29 cellular contexts compared by ENCODE assay signal in genomic region chr6:38045701-38046305, GRCh38.
"Had no signal": no experiment of that assay in that cellular context is flagged by ENCODE, and none has a peak within 500 bp of the region (broad histone marks: within the 10 kb centered on the region; RNA-seq: fewer than 3 reads in every experiment).

No MANE protein-coding gene starts in this region.

- H3K27me3 Mint-ChIP-seq: stimulated activated memory B cell treated with anti-CD40 and anti-IgM and Interleukin-4, amounts not matched to agents 10 μg/mL and 1 μg/mL and 100 μg/mL, for 72 hours; stimulated activated naive B cell treated with anti-CD40 and anti-IgM and Interleukin-4, amounts not matched to agents 10 μg/mL and 1 μg/mL and 100 μg/mL, for 72 hours; stimulated activated naive CD8-positive, alpha-beta T cell treated with anti-CD3 and anti-CD28 coated beads, Interleukin-15, amount 100 ng/mL, for 72 hours; stimulated activated naive CD8-positive, alpha-beta T cell treated with anti-CD3 and anti-CD28 coated beads, Interleukin-15, Interleukin-2, amounts not matched to agents 100 ng/mL and 50 ng/mL, for 24 hours; type B pancreatic cell had no signal

- H3K4me3 ChIP-seq: stomach, suprapubic skin, testis, thoracic aorta, thyroid gland, tibial artery, tibial nerve, transverse colon, upper lobe of left lung, upper lobe of right lung, uterus, vagina had no signal

- H3K36me3 ChIP-seq: stomach, suprapubic skin, thoracic aorta, thyroid gland, tibial artery, tibial nerve, transverse colon, upper lobe of left lung, upper lobe of right lung, uterus, vagina had no signal

- H3K4me1 Mint-ChIP-seq: stimulated activated naive CD8-positive, alpha-beta T cell treated with anti-CD3 and anti-CD28 coated beads, Interleukin-15, amount 100 ng/mL, for 72 hours had no signal

- H3K9me3 Mint-ChIP-seq: stimulated activated effector memory CD8-positive, alpha-beta T cell treated with anti-CD3 and anti-CD28 coated beads, Interleukin-12 subunit alpha, Interleukin-12 subunit beta, amount 100 ng/mL, for 72 hours; stimulated activated naive CD8-positive, alpha-beta T cell treated with anti-CD3 and anti-CD28 coated beads, Interleukin-15, Interleukin-2, amounts not matched to agents 100 ng/mL and 50 ng/mL, for 24 hours; type B pancreatic cell had no signal

- H3K27me3 ChIP-seq: stomach, suprapubic skin, testis, thyroid gland, tibial artery, tibial nerve, transverse colon, upper lobe of left lung, upper lobe of right lung, uterus, vagina had no signal

- H3K4me1 ChIP-seq: suprapubic skin, testis, thyroid gland, upper lobe of left lung, upper lobe of right lung, uterus had no signal

- H3K27ac Mint-ChIP-seq: stimulated activated effector memory CD8-positive, alpha-beta T cell treated with anti-CD3 and anti-CD28 coated beads, Interleukin-12 subunit alpha, Interleukin-12 subunit beta, amount 100 ng/mL, for 72 hours; stimulated activated memory B cell treated with anti-CD40 and anti-IgM and Interleukin-4, amounts not matched to agents 10 μg/mL and 1 μg/mL and 100 μg/mL, for 72 hours; stimulated activated naive B cell treated with anti-CD40 and anti-IgM and Interleukin-4, amounts not matched to agents 10 μg/mL and 1 μg/mL and 100 μg/mL, for 72 hours; stimulated activated naive CD8-positive, alpha-beta T cell treated with anti-CD3 and anti-CD28 coated beads, Interleukin-15, amount 100 ng/mL, for 72 hours; stimulated activated naive CD8-positive, alpha-beta T cell treated with anti-CD3 and anti-CD28 coated beads, Interleukin-15, Interleukin-2, amounts not matched to agents 100 ng/mL and 50 ng/mL, for 24 hours; type B pancreatic cell had no signal

- ATAC-seq: stimulated activated effector memory CD8-positive, alpha-beta T cell treated with anti-CD3 and anti-CD28 coated beads, Interleukin-12 subunit alpha, Interleukin-12 subunit beta, amount 100 ng/mL, for 72 hours; stimulated activated memory B cell treated with anti-CD40 and anti-IgM and Interleukin-4, amounts not matched to agents 10 μg/mL and 1 μg/mL and 100 μg/mL, for 72 hours; stimulated activated naive B cell treated with anti-CD40 and anti-IgM and Interleukin-4, amounts not matched to agents 10 μg/mL and 1 μg/mL and 100 μg/mL, for 72 hours; stimulated activated naive CD8-positive, alpha-beta T cell treated with anti-CD3 and anti-CD28 coated beads, Interleukin-15, amount 100 ng/mL, for 72 hours; stimulated activated naive CD8-positive, alpha-beta T cell treated with anti-CD3 and anti-CD28 coated beads, Interleukin-15, Interleukin-2, amounts not matched to agents 100 U/mL and 50 U/mL, for 24 hours; upper lobe of right lung had no signal

- H3K36me3 Mint-ChIP-seq: stimulated activated effector memory CD8-positive, alpha-beta T cell treated with anti-CD3 and anti-CD28 coated beads, Interleukin-12 subunit alpha, Interleukin-12 subunit beta, amount 100 ng/mL, for 72 hours had no signal

- FAIRE-seq: urothelium cell line had no signal

- H3K27ac ChIP-seq: stomach, suprapubic skin, testis, thoracic aorta, thyroid gland, tibial artery, tibial nerve, transverse colon, upper lobe of left lung, upper lobe of right lung, uterus, vagina had no signal

- H3K4me3 Mint-ChIP-seq: stimulated activated effector memory CD8-positive, alpha-beta T cell treated with anti-CD3 and anti-CD28 coated beads, Interleukin-12 subunit alpha, Interleukin-12 subunit beta, amount 100 ng/mL, for 72 hours; stimulated activated memory B cell treated with anti-CD40 and anti-IgM and Interleukin-4, amounts not matched to agents 10 μg/mL and 1 μg/mL and 100 μg/mL, for 72 hours; stimulated activated naive B cell treated with anti-CD40 and anti-IgM and Interleukin-4, amounts not matched to agents 10 μg/mL and 1 μg/mL and 100 μg/mL, for 72 hours; stimulated activated naive CD8-positive, alpha-beta T cell treated with anti-CD3 and anti-CD28 coated beads, Interleukin-15, amount 100 ng/mL, for 72 hours; stimulated activated naive CD8-positive, alpha-beta T cell treated with anti-CD3 and anti-CD28 coated beads, Interleukin-15, Interleukin-2, amounts not matched to agents 100 ng/mL and 50 ng/mL, for 24 hours; type B pancreatic cell had no signal

- DNase-seq: stimulated activated CD4-positive, alpha-beta T cell treated with anti-CD3 and anti-CD28 coated beads, Interleukin-2, amount 100 ng/mL, for 48 hours; stimulated activated CD4-positive, alpha-beta T cell treated with anti-CD3 and anti-CD28 coated beads, Interleukin-4, amount 100 ng/mL, for 1 hour; stimulated activated CD4-positive, alpha-beta T cell treated with anti-CD3 and anti-CD28 coated beads, Interleukin-4, amount 100 ng/mL, for 24 hours; stimulated activated CD4-positive, alpha-beta T cell treated with anti-CD3 and anti-CD28 coated beads, Interleukin-4, amount 100 ng/mL, for 4 hours; stimulated activated CD8-positive, alpha-beta memory T cell treated with anti-CD3 and anti-CD28 coated beads, Interleukin-4, amount 100 ng/mL, for 48 hours; stimulated activated naive B cell treated with anti-CD40 and anti-IgM and Interleukin-4, amounts not matched to agents 10 μg/mL and 1 μg/mL and 100 μg/mL, for 72 hours; stimulated activated naive CD4-positive, alpha-beta T cell; stimulated activated naive CD4-positive, alpha-beta T cell treated with Interleukin-2 at 50 U/mL for 16 hours; stimulated activated naive CD8-positive, alpha-beta T cell treated with anti-CD3 and anti-CD28 coated beads, Interleukin-15, amount 100 ng/mL, for 72 hours; stimulated activated naive CD8-positive, alpha-beta T cell treated with anti-CD3 and anti-CD28 coated beads, Interleukin-15, Interleukin-2, amounts not matched to agents 100 U/mL and 50 U/mL, for 24 hours; stomach; substantia nigra; testis; thyroid gland; tibial artery; transverse colon; trophoblast cell; upper lobe of left lung; upper lobe of right lung; uterus had no signal

- H3K9me3 ChIP-seq: stomach, suprapubic skin, testis, thoracic aorta, thyroid gland, tibial artery, tibial nerve, transverse colon, upper lobe of left lung, upper lobe of right lung, uterus, vagina had no signal
